9 cellular contexts compared by ENCODE assay signal in genomic region chr1:99180343-99180808, GRCh38.
DNase-seq lines count a peak whose midpoint lies in the region; ATAC-seq and TF ChIP-seq lines count a peak whose summit lies in the region.
"Had no signal": no experiment of that assay in that cellular context is flagged by ENCODE, and none has a peak within 500 bp of the region (broad histone marks: within the 10 kb centered on the region; RNA-seq: fewer than 3 reads in every experiment).

No MANE protein-coding gene starts in this region.

- H3K4me1 ChIP-seq in hepatocyte (ENCODE audit: insufficient read depth) = no peaks in the 10 kb centered on the region
- H3K4me1 ChIP-seq: BLaER1 treated with 17β-estradiol and CSF1 and Interleukin-3, amounts not matched to agents 10 nM and 100 nM had no signal

- no peaks in the 10 kb centered on the region for H3K9me2 ChIP-seq in hepatocyte (replicated peaks; ENCODE audit: insufficient read depth)

- H4K20me1 ChIP-seq in hepatocyte (ENCODE audit: insufficient read depth, poor library complexity, severe bottlenecking) = no peaks in the 10 kb centered on the region
- H4K20me1 ChIP-seq: BLaER1 treated with 17β-estradiol and CSF1 and Interleukin-3, amounts not matched to agents 10 nM and 100 nM had no signal

- peak; percentile 55 for DNase-seq in SIG-M5 treated with dmso at 0.1 percent for 504 hours (lab: John Stamatoyannopoulos, UW; ENCODE audit: unreplicated experiment)
- DNase-seq in SIG-M5 (lab: John Stamatoyannopoulos, UW) = no peak
- DNase-seq in NCI-H1436 (lab: John Stamatoyannopoulos, UW) = peak; percentile 64
- DNase-seq in T follicular helper cell (ENCODE audit: low read depth) = peak; percentile 45
- DNase-seq in anterior cingulate cortex (lab: John Stamatoyannopoulos, UW) = peak in 52 of 58 donors; percentile 1 to 86 (median 44)
- peak; percentile 82 for DNase-seq in hepatocyte (ENCODE audit: low spot score)
- DNase-seq in skeletal muscle cell (ENCODE audit: low read depth) = peak; percentile 23

- H3K79me2 ChIP-seq in hepatocyte = no peaks in the 10 kb centered on the region

- H3K36me3 ChIP-seq in hepatocyte (replicated peaks; ENCODE audit: insufficient read depth, low read depth) = no peaks in the 10 kb centered on the region
- H3K36me3 ChIP-seq: BLaER1 treated with 17β-estradiol and CSF1 and Interleukin-3, amounts not matched to agents 10 nM and 100 nM had no signal

- H3K9me3 ChIP-seq in hepatocyte (ENCODE audit: low read depth) = no peaks in the 10 kb centered on the region
- H3K9me3 ChIP-seq: BLaER1 treated with 17β-estradiol and CSF1 and Interleukin-3, amounts not matched to agents 10 nM and 100 nM had no signal

- WGBS in hepatocyte (ENCODE audit: low lambda C conversion rate, missing lambda C conversion rate) = 25% methylated on average over 3 of the region's 3 CpGs

- H3K27ac ChIP-seq in hepatocyte = no peak overlapping the region
- H3K27ac ChIP-seq: BLaER1 treated with 17β-estradiol and CSF1 and Interleukin-3, amounts not matched to agents 10 nM and 100 nM had no signal

- ATAC-seq in HG02884 (IDR thresholded peaks at IDR 0.05; ENCODE audit: unreplicated experiment) = peak; percentile 96

- peak; percentile 89 for TF ChIP-seq CTCF in hepatocyte (IDR thresholded peaks at IDR 0.05; ENCODE audit: poor library complexity)

- H3K4me2 ChIP-seq in hepatocyte = no peak overlapping the region
- H3K4me2 ChIP-seq: BLaER1 treated with 17β-estradiol and CSF1 and Interleukin-3, amounts not matched to agents 10 nM and 100 nM had no signal

- no peak overlapping the region for H3K4me3 ChIP-seq in hepatocyte
- no peak overlapping the region for H3K4me3 ChIP-seq in skeletal muscle cell (ENCODE audit: low read depth, low read length)
- H3K4me3 ChIP-seq: BLaER1 treated with 17β-estradiol and CSF1 and Interleukin-3, amounts not matched to agents 10 nM and 100 nM had no signal

- H2AFZ ChIP-seq in hepatocyte = peak overlapping the region; percentile 53

- no peaks in the 10 kb centered on the region for H3K27me3 ChIP-seq in hepatocyte
- H3K27me3 ChIP-seq: BLaER1 treated with 17β-estradiol and CSF1 and Interleukin-3, amounts not matched to agents 10 nM and 100 nM had no signal
